In the genomic region with DNA sequence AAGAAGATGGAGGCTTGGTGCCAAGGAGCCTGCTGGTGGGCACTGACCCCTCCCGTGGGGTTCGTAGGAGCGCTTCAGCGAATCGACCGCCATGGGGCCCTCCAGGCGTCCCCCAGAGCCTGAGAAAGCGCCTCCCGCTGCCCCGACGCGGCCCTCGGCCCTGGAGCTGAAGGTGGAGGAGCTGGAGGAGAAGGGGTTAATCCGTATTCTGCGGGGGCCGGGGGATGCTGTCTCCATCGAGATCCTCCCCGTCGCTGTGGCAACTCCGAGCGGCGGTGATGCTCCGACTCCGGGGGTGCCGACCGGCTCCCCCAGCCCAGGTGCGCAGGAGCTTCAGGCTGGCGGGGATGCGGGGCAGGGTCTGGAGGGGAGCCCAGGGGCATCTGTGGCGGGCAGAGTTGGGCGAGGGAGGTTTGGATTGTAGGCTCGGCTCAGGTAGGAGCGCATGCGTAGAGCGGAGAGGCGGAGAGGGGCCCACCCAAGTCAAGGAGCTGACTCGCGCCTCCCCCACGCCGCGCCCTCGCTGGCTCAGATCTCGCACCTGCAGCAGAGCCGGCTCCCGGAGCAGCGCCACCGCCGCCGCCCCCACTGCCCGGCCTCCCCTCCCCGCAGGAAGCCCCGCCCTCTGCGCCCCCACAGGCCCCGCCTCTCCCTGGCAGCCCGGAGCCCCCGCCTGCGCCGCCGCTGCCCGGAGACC, we compare ENCODE assay signal across 8 cellular contexts. TPM values are rescaled to one million over a fixed set of nuclear protein-coding genes. Genes with fewer than 3 reads are reported as not detected.
A peak's percentile ranks its signal among the peaks of the same experiment; 100 is the strongest.
DNase-seq lines count a peak whose midpoint lies in the region; ATAC-seq and TF ChIP-seq lines count a peak whose summit lies in the region.

No MANE protein-coding gene starts in this region.

- H3K9me2 ChIP-seq in SK-N-SH (no peaks in the 10 kb centered on the region), PC-9 (ENCODE audit: insufficient read depth) (no peaks in the 10 kb centered on the region)

- ATAC-seq in left cardiac atrium (peak; percentile 49 to 61), GM19395 (IDR thresholded peaks at IDR 0.05; ENCODE audit: unreplicated experiment) (no peak)

- peak; percentile 21 for TF ChIP-seq POLR2A in prostate gland (IDR thresholded peaks at IDR 0.05)

- H3K36me3 Mint-ChIP-seq in activated T-helper 2 cell treated with anti-CD3 and anti-CD28 coated beads, Interferon-gamma antibody, Interleukin-2, Interleukin-4, amounts not matched to agents 10 μg/mL and 5 μg/mL and 100 μg/mL, durations not matched to agents 14 hours and 24 hours and 36 hours (ENCODE audit: low read depth): peaks cover 86% of the 10 kb centered on the region

- H4K20me1 ChIP-seq in SK-N-SH (ENCODE audit: insufficient read depth): no peaks in the 10 kb centered on the region
- no peaks in the 10 kb centered on the region for H4K20me1 ChIP-seq in PC-9 (ENCODE audit: insufficient read depth)

- no TSS peak for BruUV-seq in PC-9 (replicated peaks; lab: Mats Ljungman, UMichigan)

- peaks cover 30% of the 10 kb centered on the region for H3K4me1 Mint-ChIP-seq in activated T-helper 2 cell treated with anti-CD3 and anti-CD28 coated beads, Interferon-gamma antibody, Interleukin-2, Interleukin-4, amounts not matched to agents 10 μg/mL and 5 μg/mL and 100 μg/mL, durations not matched to agents 14 hours and 24 hours and 36 hours (ENCODE audit: low read depth)

- H3F3A ChIP-seq in SK-N-SH (replicated peaks; ENCODE audit: insufficient read depth): no peaks in the 10 kb centered on the region
- H3F3A ChIP-seq in PC-9 (ENCODE audit: insufficient read depth, low read depth): no peaks in the 10 kb centered on the region; the same call in 1 of the 2 replicates

- POLR2A ChIA-PET in SK-N-SH (lab: Yijun Ruan, JAX): interaction anchor here (0.6 to 1.2 kb wide), 6 partner anchors 53 to 143 kb away, joined by 3 to 4 read pairs (median 3); a partner anchor contains a TSS
- POLR2A ChIA-PET in PC-9 (lab: Charles Lee; ENCODE audit: unreplicated experiment): no interaction called here

- H3K27ac ChIP-seq in HUES6 (ENCODE audit: low read depth, low read length) (no peak overlapping the region), SK-N-SH (ENCODE audit: low read depth in 2 of 2, low read length in 1 of 2) (peak overlapping the region in 1 of 2 experiments; percentile 44; a peak in 1 of 4 replicates), prostate gland (peak overlapping the region; percentile 53 to 58), PC-9 (no peak overlapping the region)

- CTCF ChIA-PET in SK-N-SH (lab: Yijun Ruan, JAX) (interaction anchor here (0.8 to 10.1 kb wide), 11 partner anchors 10 to 147 kb away, joined by 3 to 232 read pairs (median 4); a partner anchor contains a TSS), PC-9 (lab: Charles Lee) (no interaction called here)

- no peaks in the 10 kb centered on the region for H3K9me3 ChIP-seq in HUES6 (ENCODE audit: control insufficient read depth, insufficient read depth, low read depth, low read length)
- H3K9me3 ChIP-seq in SK-N-SH: no peaks in the 10 kb centered on the region
- H3K9me3 ChIP-seq in prostate gland: no peaks in the 10 kb centered on the region
- H3K9me3 ChIP-seq in PC-9 (ENCODE audit: insufficient read depth, low read depth): no peaks in the 10 kb centered on the region

- intact Hi-C loops in left cardiac atrium (cut with DNase I) (loop anchor here in 1 of 2 donors (10.0 kb wide), 1 partner anchor 143 kb away; no protein-coding TSS in a partner anchor), prostate gland (cut with DNase I) (no loop called here), PC-9 (cut with micrococcal nuclease; ENCODE audit: unreplicated experiment) (no loop called here)
- intact Hi-C loops in activated T-helper 2 cell treated with anti-CD3 and anti-CD28 coated beads, Interferon-gamma antibody, Interleukin-2, Interleukin-4, amounts not matched to agents 10 μg/mL and 5 μg/mL and 100 μg/mL, durations not matched to agents 14 hours and 24 hours and 36 hours (cut with micrococcal nuclease): no loop called here

- peak overlapping the region; percentile 76 for H3K4me3 ChIP-seq in HUES6 (ENCODE audit: low read depth, low read length)
- H3K4me3 ChIP-seq in SK-N-SH (ENCODE audit: low read depth in 2 of 2, low read length in 1 of 2): peak overlapping the region; percentile 57 to 60
- H3K4me3 ChIP-seq in prostate gland: peak overlapping the region; percentile 29 to 36
- H3K4me3 ChIP-seq in PC-9: no peak overlapping the region

- H3K36me3 ChIP-seq in HUES6 (ENCODE audit: control insufficient read depth, insufficient read depth, low read length): no peaks in the 10 kb centered on the region; the same call in 1 of the 2 replicates
- H3K36me3 ChIP-seq in SK-N-SH (replicated peaks in 1 of 2; ENCODE audit: control insufficient read depth in 1 of 2, insufficient read depth in 2 of 2, low read length in 1 of 2): no peaks in the 10 kb centered on the region
- H3K36me3 ChIP-seq in prostate gland: no peaks in the 10 kb centered on the region
- no peaks in the 10 kb centered on the region for H3K36me3 ChIP-seq in PC-9 (ENCODE audit: low read depth)

- H3K27me3 Mint-ChIP-seq in activated T-helper 2 cell treated with anti-CD3 and anti-CD28 coated beads, Interferon-gamma antibody, Interleukin-2, Interleukin-4, amounts not matched to agents 10 μg/mL and 5 μg/mL and 100 μg/mL, durations not matched to agents 14 hours and 24 hours and 36 hours (ENCODE audit: low read depth): no peaks in the 10 kb centered on the region

- peak overlapping the region; percentile 70; the same call in 1 of the 2 replicates for H2AFZ ChIP-seq in SK-N-SH (ENCODE audit: low read depth)
- H2AFZ ChIP-seq in PC-9: no peak overlapping the region

- no peak overlapping the region for H3K4me3 Mint-ChIP-seq in activated T-helper 2 cell treated with anti-CD3 and anti-CD28 coated beads, Interferon-gamma antibody, Interleukin-2, Interleukin-4, amounts not matched to agents 10 μg/mL and 5 μg/mL and 100 μg/mL, durations not matched to agents 14 hours and 24 hours and 36 hours (ENCODE audit: low read depth)

- TF ChIP-seq EP300 in SK-N-SH (IDR thresholded peaks at IDR 0.05; ENCODE audit: borderline replicate concordance in 1 of 2, low read depth in 1 of 2, low read length in 1 of 2): no peak

- H3K79me2 ChIP-seq in SK-N-SH (ENCODE audit: insufficient read depth) (no peaks in the 10 kb centered on the region), PC-9 (ENCODE audit: low read depth) (no peaks in the 10 kb centered on the region)

- DNase-seq in SK-N-SH (peak; percentile 88), left cardiac atrium (no peak), prostate gland (ENCODE audit: low spot score) (peak; percentile 74), PC-9 (no peak)
- DNase-seq in activated T-helper 2 cell treated with anti-CD3 and anti-CD28 coated beads, Interferon-gamma antibody, Interleukin-2, Interleukin-4, amounts not matched to agents 10 μg/mL and 5 μg/mL and 100 μg/mL, durations not matched to agents 14 hours and 24 hours and 36 hours (ENCODE audit: low spot score): no peak
- no peak for DNase-seq in stimulated activated CD4-positive, alpha-beta T cell treated with anti-CD3 and anti-CD28 coated beads, Interleukin-4, amount 100 ng/mL, for 4 hours

- no peak for TF ChIP-seq CTCF in SK-N-SH (IDR thresholded peaks at IDR 0.05)
- TF ChIP-seq CTCF in prostate gland (IDR thresholded peaks at IDR 0.05): no peak
- TF ChIP-seq CTCF in PC-9 (conservative IDR thresholded peaks at IDR 0.05): no peak

- H3K4me2 ChIP-seq in SK-N-SH (peak overlapping the region; percentile 74), PC-9 (no peak overlapping the region)

- no peaks in the 10 kb centered on the region for H3K9me3 Mint-ChIP-seq in activated T-helper 2 cell treated with anti-CD3 and anti-CD28 coated beads, Interferon-gamma antibody, Interleukin-2, Interleukin-4, amounts not matched to agents 10 μg/mL and 5 μg/mL and 100 μg/mL, durations not matched to agents 14 hours and 24 hours and 36 hours

- TF ChIP-seq RAD21 in SK-N-SH (IDR thresholded peaks at IDR 0.05; ENCODE audit: low read length): no peak

- H3K27me3 ChIP-seq in HUES6 (ENCODE audit: control insufficient read depth, insufficient read depth, low read length): peaks cover 64% of the 10 kb centered on the region
- no peaks in the 10 kb centered on the region for H3K27me3 ChIP-seq in SK-N-SH (ENCODE audit: insufficient read depth)
- no peaks in the 10 kb centered on the region for H3K27me3 ChIP-seq in prostate gland (replicated peaks; ENCODE audit: insufficient read depth)
- no peaks in the 10 kb centered on the region for H3K27me3 ChIP-seq in PC-9 (ENCODE audit: insufficient read depth, low read depth)

- 39% methylated on average over 33 of the region's 60 CpGs for WGBS in SK-N-SH (ENCODE audit: low lambda C conversion rate)
- 20% methylated on average over 38 of the region's 60 CpGs for WGBS in prostate gland

- H3K9ac ChIP-seq in HUES6 (ENCODE audit: low read length) (no peak overlapping the region), SK-N-SH (0 out of 2 replicates have a peak overlapping the region, but pooled peaks have one; percentile 25)

- H3K4me1 ChIP-seq in HUES6 (ENCODE audit: control insufficient read depth, insufficient read depth, low read length): peaks cover 17% of the 10 kb centered on the region
- H3K4me1 ChIP-seq in SK-N-SH (ENCODE audit: control insufficient read depth in 1 of 2, insufficient read depth in 2 of 2, low read depth in 1 of 2, low read length in 1 of 2): peaks cover 0 to 18% of the 10 kb centered on the region in 2 experiments; a peak in 1 of 4 replicates
- H3K4me1 ChIP-seq in prostate gland (replicated peaks): peaks cover 10% of the 10 kb centered on the region
- H3K4me1 ChIP-seq in PC-9 (replicated peaks; ENCODE audit: insufficient read depth): 0 out of 2 replicates have a peak, but pooled peaks cover 1% of the 10 kb centered on the region

- no peak overlapping the region for H3K27ac Mint-ChIP-seq in activated T-helper 2 cell treated with anti-CD3 and anti-CD28 coated beads, Interferon-gamma antibody, Interleukin-2, Interleukin-4, amounts not matched to agents 10 μg/mL and 5 μg/mL and 100 μg/mL, durations not matched to agents 14 hours and 24 hours and 36 hours

RNA-seq across cellular contexts. Expression of a gene that starts 19.8 kb away (rescaled TPM):
- 1.5 and 2.8 TPM in 2 replicates for polyA plus RNA-seq in SK-N-SH (2012; rRNA removed)
- polyA plus RNA-seq in SK-N-SH (2012; cell fraction: cytosol; rRNA removed): 1.6 and 2.7 TPM in 2 replicates
- polyA plus RNA-seq in SK-N-SH (2012; cell fraction: nucleus; rRNA removed): 7.1 and 9.0 TPM in 2 replicates
- total RNA-seq in left cardiac atrium (10 to 100 TPM; 16.6 to 18.6 TPM), prostate gland (10 to 100 TPM in 1 of 2 donors, 1 to 10 TPM in 1; 3.6 to 12.2 TPM), PC-9 (2021) (12.9 and 18.7 TPM in 2 replicates)
- total RNA-seq in activated T-helper 2 cell treated with anti-CD3 and anti-CD28 coated beads, Interferon-gamma antibody, Interleukin-2, Interleukin-4, amounts not matched to agents 10 μg/mL and 5 μg/mL and 100 μg/mL, durations not matched to agents 14 hours and 24 hours and 36 hours: 469 and 475 TPM in 2 replicates

RNA-seq across cellular contexts. Expression of a gene that starts 20.4 kb away (rescaled TPM):
- 0.08 TPM in 1 of 2 replicates, not detected in the other for polyA plus RNA-seq in SK-N-SH (2012; rRNA removed)
- not detected in 2 replicates for polyA plus RNA-seq in SK-N-SH (2012; cell fraction: cytosol; rRNA removed)
- 0.10 TPM in 1 of 2 replicates, not detected in the other for polyA plus RNA-seq in SK-N-SH (2012; cell fraction: nucleus; rRNA removed)
- not detected for total RNA-seq in left cardiac atrium
- 1 to 10 TPM in 1 of 2 donors, not detected in 1; 3.2 TPM for total RNA-seq in prostate gland
- 0.35 and 0.48 TPM in 2 replicates for total RNA-seq in PC-9 (2021)
- total RNA-seq in activated T-helper 2 cell treated with anti-CD3 and anti-CD28 coated beads, Interferon-gamma antibody, Interleukin-2, Interleukin-4, amounts not matched to agents 10 μg/mL and 5 μg/mL and 100 μg/mL, durations not matched to agents 14 hours and 24 hours and 36 hours: 0.37 and 0.67 TPM in 2 replicates

Comparison
In these comparisons a context has a peak if more than half of its experiments do, and no peak if none do; other contexts are left out.
1. H3K27ac ChIP-seq: peak in prostate gland (2 of 2); none in HUES6 (single experiment) and PC-9 (single experiment).
2. DNase-seq: peak in SK-N-SH (single experiment) and prostate gland (single experiment); none in left cardiac atrium (single experiment), PC-9 (0 of 2), activated T-helper 2 cell treated with anti-CD3 and anti-CD28 coated beads, Interferon-gamma antibody, Interleukin-2, Interleukin-4, amounts not matched to agents 10 μg/mL and 5 μg/mL and 100 μg/mL, durations not matched to agents 14 hours and 24 hours and 36 hours (single experiment) and stimulated activated CD4-positive, alpha-beta T cell treated with anti-CD3 and anti-CD28 coated beads, Interleukin-4, amount 100 ng/mL, for 4 hours (0 of 2).
3. RNA of a gene that starts 19.8 kb away (total RNA-seq): 469 to 475 TPM in activated T-helper 2 cell treated with anti-CD3 and anti-CD28 coated beads, Interferon-gamma antibody, Interleukin-2, Interleukin-4, amounts not matched to agents 10 μg/mL and 5 μg/mL and 100 μg/mL, durations not matched to agents 14 hours and 24 hours and 36 hours; 16.6 to 18.6 TPM in left cardiac atrium, 12.9 to 18.7 TPM in PC-9 and 3.6 to 12.2 TPM in prostate gland; every median in the first group is over 10 times any median in the second.